ENCODE assay signal across 7 cellular contexts in the genomic region with DNA sequence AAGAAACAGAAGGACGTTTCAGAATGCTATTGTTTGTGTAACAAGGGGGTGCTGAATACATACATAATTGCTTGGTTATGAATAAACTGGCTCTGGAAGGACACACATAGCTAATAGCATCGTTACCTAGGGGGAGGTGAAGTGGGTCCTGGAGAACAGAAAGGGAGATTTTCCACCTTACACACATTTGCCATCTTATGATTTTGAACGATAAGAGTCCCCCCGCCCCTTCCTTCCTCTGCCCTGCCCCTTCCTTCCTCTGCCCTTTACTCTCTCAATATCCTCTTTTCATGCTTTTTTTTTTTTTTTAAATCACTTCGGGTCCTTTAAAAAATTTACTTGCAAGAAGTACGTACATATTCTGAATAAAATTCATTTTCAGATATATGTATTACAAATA. TPM values are rescaled to one million over a fixed set of nuclear protein-coding genes. Genes with fewer than 3 reads are reported as not detected.
DNase-seq lines count a peak whose midpoint lies in the region; ATAC-seq and TF ChIP-seq lines count a peak whose summit lies in the region.

No MANE protein-coding gene starts in this region.

- CTCF ChIA-PET in activated CD4-positive, alpha-beta T cell treated with anti-CD3 and anti-CD28 coated beads for 36 hours (lab: Charles Lee): interaction anchor here (1.7 to 2.8 kb wide), 2 partner anchors 9 to 27 kb away, joined by 6 to 15 read pairs; no protein-coding TSS in a partner anchor

- H3K27ac Mint-ChIP-seq in activated CD4-positive, alpha-beta T cell treated with anti-CD3 and anti-CD28 coated beads for 36 hours: peak overlapping the region; percentile 98

- POLR2A ChIA-PET in activated CD4-positive, alpha-beta T cell treated with anti-CD3 and anti-CD28 coated beads for 36 hours (lab: Charles Lee): no interaction called here

- TF ChIP-seq CTCF in LNCaP clone FGC (IDR thresholded peaks at IDR 0.05; ENCODE audit: control insufficient read depth, extremely low read depth, insufficient read depth): no peak

- H3K9me3 Mint-ChIP-seq in activated CD4-positive, alpha-beta T cell treated with anti-CD3 and anti-CD28 coated beads for 36 hours (ENCODE audit: low read depth): no peaks in the 10 kb centered on the region

- peak overlapping the region; percentile 86 for H3K4me3 ChIP-seq in LNCaP clone FGC (ENCODE audit: low read depth, low read length)

- H3K36me3 Mint-ChIP-seq in activated CD4-positive, alpha-beta T cell treated with anti-CD3 and anti-CD28 coated beads for 36 hours (ENCODE audit: low read depth): peaks cover 3% of the 10 kb centered on the region

- H3K4me1 Mint-ChIP-seq in activated CD4-positive, alpha-beta T cell treated with anti-CD3 and anti-CD28 coated beads for 36 hours: peaks cover 23% of the 10 kb centered on the region

- no peak for DNase-seq in LNCaP clone FGC (ENCODE audit: low read depth)
- DNase-seq in activated CD4-positive, alpha-beta T cell treated with anti-CD3 and anti-CD28 coated beads for 36 hours: peak; percentile 60
- peak; percentile 10 to 11 for DNase-seq in erythroblast (lab: John Stamatoyannopoulos, UW)
- DNase-seq in stimulated activated CD8-positive, alpha-beta memory T cell treated with anti-CD3 and anti-CD28 coated beads, Interleukin-7, amount 100 ng/mL, for 48 hours (ENCODE audit: extremely low read depth in 1 of 2, low read depth in 1 of 2): peak; percentile 5 to 14
- DNase-seq in NCI-H69 (lab: John Stamatoyannopoulos, UW): no peak
- no peak for DNase-seq in NCI-H2196 (lab: John Stamatoyannopoulos, UW; ENCODE audit: unreplicated experiment)

- H3K4me3 Mint-ChIP-seq in activated CD4-positive, alpha-beta T cell treated with anti-CD3 and anti-CD28 coated beads for 36 hours: peak overlapping the region; percentile 91

- TF ChIP-seq POLR2A in erythroblast (IDR thresholded peaks at IDR 0.05; ENCODE audit: low read length): no peak

- peak; percentile 17 for ATAC-seq in activated CD4-positive, alpha-beta T cell treated with anti-CD3 and anti-CD28 coated beads for 36 hours
- no peak for ATAC-seq in HG02870 (IDR thresholded peaks at IDR 0.05; ENCODE audit: unreplicated experiment)

- H3K27me3 Mint-ChIP-seq in activated CD4-positive, alpha-beta T cell treated with anti-CD3 and anti-CD28 coated beads for 36 hours: no peaks in the 10 kb centered on the region

- intact Hi-C loops in activated CD4-positive, alpha-beta T cell treated with anti-CD3 and anti-CD28 coated beads for 36 hours (cut with DNase I, micrococcal nuclease): loop anchor here (1.0 to 2.0 kb wide), 7 partner anchors 27 to 197 kb away; a partner anchor contains a TSS

RNA-seq across cellular contexts. Expression of a gene that starts 0.9 kb away (rescaled TPM):
- 10 to 100 TPM; 12.8 to 15.0 TPM for total RNA-seq in activated CD4-positive, alpha-beta T cell treated with anti-CD3 and anti-CD28 coated beads for 36 hours

Comparison
In these comparisons a context has a peak if more than half of its experiments do, and no peak if none do; other contexts are left out.
1. DNase-seq: peak in activated CD4-positive, alpha-beta T cell treated with anti-CD3 and anti-CD28 coated beads for 36 hours (single experiment), erythroblast (2 of 2) and stimulated activated CD8-positive, alpha-beta memory T cell treated with anti-CD3 and anti-CD28 coated beads, Interleukin-7, amount 100 ng/mL, for 48 hours (2 of 2); none in LNCaP clone FGC (single experiment), NCI-H69 (single experiment) and NCI-H2196 (single experiment).